ENCODE assay signal across 24 cellular contexts in the genomic region with DNA sequence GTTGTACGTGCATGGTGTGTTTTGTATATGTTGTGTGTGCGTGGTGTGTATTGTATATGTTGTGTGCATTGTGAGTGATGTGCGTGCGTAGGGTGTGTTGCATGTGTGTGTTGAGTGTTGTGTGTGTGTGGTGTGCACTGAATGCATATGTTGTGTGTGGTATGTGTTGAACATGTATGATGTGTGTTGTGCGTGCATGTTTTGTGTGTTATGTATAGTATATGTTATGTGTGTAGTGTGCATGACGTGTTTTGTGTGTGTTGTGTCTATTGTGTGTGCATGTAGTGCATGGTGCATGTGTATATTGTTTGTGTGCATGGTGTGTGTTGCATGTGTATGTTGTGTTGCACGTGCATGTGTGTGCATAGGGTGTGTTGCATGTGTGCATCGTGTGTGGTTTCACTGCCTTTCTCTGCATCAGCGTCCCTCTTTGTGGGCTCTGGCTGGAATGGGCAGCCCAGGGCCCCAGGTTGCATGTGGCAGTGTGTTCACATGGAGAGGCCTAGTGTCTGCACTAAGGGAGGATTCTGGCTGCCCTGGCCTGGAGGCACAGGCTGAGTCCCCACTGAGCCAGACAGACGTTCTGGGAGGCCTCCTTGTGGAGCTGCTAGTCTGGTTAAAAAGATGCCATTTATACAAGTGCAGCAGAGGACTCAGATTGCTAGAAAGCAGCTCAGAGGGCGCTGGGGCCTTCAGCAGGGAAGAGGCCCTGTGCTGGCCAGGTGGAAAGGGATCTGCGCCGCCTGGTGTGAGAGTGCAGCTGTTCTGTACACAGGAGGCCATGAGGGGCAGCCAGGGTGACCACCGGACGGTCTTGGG.
"Had no signal": no experiment of that assay in that cellular context is flagged by ENCODE, and none has a peak within 500 bp of the region (broad histone marks: within the 10 kb centered on the region; RNA-seq: fewer than 3 reads in every experiment).

No MANE protein-coding gene starts in this region.

- H3K27me3 Mint-ChIP-seq: brain; central memory CD8-positive, alpha-beta T cell had no signal

- H3K4me3 Mint-ChIP-seq: activated CD4-positive, alpha-beta T cell treated with anti-CD3 and anti-CD28 coated beads, Interleukin-2, amount 10 ng/mL, durations not matched to agents 7 days and 5 days; activated naive CD8-positive, alpha-beta T cell; brain; central memory CD8-positive, alpha-beta T cell; natural killer cell; T-helper 17 cell had no signal

- H3K9me3 Mint-ChIP-seq: activated CD4-positive, alpha-beta T cell treated with anti-CD3 and anti-CD28 coated beads, Interleukin-2, amount 10 ng/mL, durations not matched to agents 7 days and 5 days; brain; central memory CD8-positive, alpha-beta T cell; natural killer cell had no signal

- FAIRE-seq: kidney had no signal

- H3K9me3 ChIP-seq: esophagus squamous epithelium, right atrium auricular region, suprapubic skin, upper lobe of left lung had no signal

- DNase-seq: activated CD4-positive, alpha-beta T cell treated with anti-CD3 and anti-CD28 coated beads, Interleukin-2, amount 10 ng/mL, durations not matched to agents 7 days and 5 days; activated CD4-positive, CD25-positive, alpha-beta regulatory T cell; activated CD8-positive, alpha-beta memory T cell treated with anti-CD3 and anti-CD28 coated beads for 24 hours; activated gamma-delta T cell treated with Interleukin-2 at 50 U/mL for 16 hours; esophagus squamous epithelium; hypothalamus; kidney; left ventricle myocardium superior; mesendoderm; natural killer cell; nucleus accumbens; stimulated activated CD4-positive, alpha-beta T cell treated with anti-CD3 and anti-CD28 coated beads, Interleukin-4, amount 100 ng/mL, for 4 hours; stimulated activated CD8-positive, alpha-beta memory T cell treated with anti-CD3 and anti-CD28 coated beads, Interleukin-4, amount 100 ng/mL, for 48 hours; stimulated activated naive CD4-positive, alpha-beta T cell treated with Interleukin-2 at 50 U/mL for 16 hours; T-helper 17 cell; upper lobe of left lung had no signal

- H3K27ac ChIP-seq: coronary artery, esophagus squamous epithelium, right atrium auricular region, skin epidermis, suprapubic skin, upper lobe of left lung had no signal

- H3K27me3 ChIP-seq: esophagus squamous epithelium, right atrium auricular region, suprapubic skin, upper lobe of left lung had no signal

- H3K36me3 ChIP-seq: esophagus squamous epithelium, right atrium auricular region, suprapubic skin, upper lobe of left lung had no signal

- H3K4me3 ChIP-seq: coronary artery, esophagus squamous epithelium, right atrium auricular region, skin epidermis, suprapubic skin, upper lobe of left lung had no signal

- ATAC-seq: left ventricle myocardium superior, T-helper 17 cell had no signal

- H3K27ac Mint-ChIP-seq: activated CD4-positive, alpha-beta T cell treated with anti-CD3 and anti-CD28 coated beads, Interleukin-2, amount 10 ng/mL, durations not matched to agents 7 days and 5 days; activated naive CD8-positive, alpha-beta T cell; natural killer cell; progenitor cell of endocrine pancreas; T-helper 17 cell had no signal

- H3K36me3 Mint-ChIP-seq: natural killer cell had no signal

- H3K4me1 ChIP-seq: esophagus squamous epithelium, right atrium auricular region, suprapubic skin had no signal
